Comparison of ENCODE assay signal across 15 cellular contexts in the genomic region with DNA sequence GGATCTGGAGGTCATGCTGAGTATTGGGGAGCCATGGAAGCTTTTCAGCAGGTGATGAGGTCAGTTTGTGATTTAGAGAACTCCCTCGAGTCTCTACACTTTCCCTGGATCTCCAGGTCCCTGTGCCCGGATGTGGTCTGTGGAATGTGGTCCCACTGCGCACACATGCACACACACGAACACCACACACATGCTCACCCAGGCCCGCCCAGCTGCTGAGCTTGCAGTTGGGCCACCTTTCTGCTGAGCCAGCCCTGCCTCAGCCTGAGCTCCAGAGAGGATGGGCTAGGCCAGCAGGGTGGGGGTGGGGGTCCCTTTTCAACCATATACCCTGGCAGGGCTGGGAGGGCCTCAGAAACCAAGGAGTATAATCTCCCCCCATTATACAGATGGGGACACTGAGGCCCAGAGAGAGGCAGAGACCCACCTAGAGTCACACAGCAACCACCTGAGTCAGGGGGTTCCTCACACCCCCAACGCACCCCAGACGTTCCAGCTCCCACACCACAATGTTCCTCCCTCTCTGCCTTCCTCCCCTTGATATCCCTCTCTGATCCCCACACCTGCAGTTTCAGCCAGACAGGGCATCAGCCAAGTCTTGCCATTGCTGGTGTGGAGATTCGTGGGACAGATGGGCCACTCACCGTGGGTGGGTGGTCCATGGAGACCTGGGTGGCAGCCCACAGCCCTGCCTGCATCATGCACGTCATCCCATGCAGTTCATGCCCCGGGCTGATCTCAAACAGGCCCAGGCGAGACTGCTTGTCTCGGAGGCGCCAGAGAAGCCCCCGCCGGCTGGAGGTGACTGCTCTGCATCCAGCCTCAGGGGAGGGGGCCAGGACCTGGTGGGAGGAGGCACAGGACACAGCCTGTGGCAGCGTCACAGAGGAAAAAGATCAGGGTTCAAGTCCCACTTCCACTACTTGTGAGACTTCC. TPM values are rescaled to one million over a fixed set of nuclear protein-coding genes. Genes with fewer than 3 reads are reported as not detected.
A peak's percentile ranks its signal among the peaks of the same experiment; 100 is the strongest.
DNase-seq lines count a peak whose midpoint lies in the region; ATAC-seq and TF ChIP-seq lines count a peak whose summit lies in the region.
"Had no signal": no experiment of that assay in that cellular context is flagged by ENCODE, and none has a peak within 500 bp of the region (broad histone marks: within the 10 kb centered on the region; RNA-seq: fewer than 3 reads in every experiment).

No MANE protein-coding gene starts in this region.

- H4K20me1 ChIP-seq in GM23338 (replicated peaks; ENCODE audit: insufficient read depth): peaks cover 7% of the 10 kb centered on the region; the same call in 1 of the 2 replicates

- intact Hi-C loops in CD4-positive, alpha-beta memory T cell (cut with micrococcal nuclease): no loop called here
- intact Hi-C loops in naive thymus-derived CD4-positive, alpha-beta T cell (cut with micrococcal nuclease): no loop called here

- ATAC-seq in GM23338: no peak
- no peak for ATAC-seq in activated T-helper 17 cell treated with anti-CD3 and anti-CD28 coated beads, Interleukin-2, amount 50 U/mL, for 72 hours (replicated peaks)
- ATAC-seq in naive thymus-derived CD4-positive, alpha-beta T cell: no peak
- no peak for ATAC-seq in HG03025 (IDR thresholded peaks at IDR 0.05; ENCODE audit: low FRiP score, unreplicated experiment)

- peaks cover 51% of the 10 kb centered on the region for H3K4me1 ChIP-seq in CD4-positive, alpha-beta memory T cell (ENCODE audit: insufficient read depth, low read length)
- H3K4me1 ChIP-seq in GM23338 (ENCODE audit: insufficient read depth): peaks cover 27% of the 10 kb centered on the region
- H3K4me1 ChIP-seq in naive thymus-derived CD4-positive, alpha-beta T cell (ENCODE audit: control insufficient read depth in 2 of 2, insufficient read depth in 2 of 2, low read length in 2 of 2): peaks cover 20 to 30% of the 10 kb centered on the region in 2 donors

- no peaks in the 10 kb centered on the region for H3K79me2 ChIP-seq in GM23338 (replicated peaks; ENCODE audit: insufficient read depth)

- H3K27ac Mint-ChIP-seq in CD4-positive, alpha-beta memory T cell: peak overlapping the region in 4 of 7 donors; percentile 37 to 91 (median 70)
- no peak overlapping the region for H3K27ac Mint-ChIP-seq in GM23338
- H3K27ac Mint-ChIP-seq in activated T-helper 17 cell treated with anti-CD3 and anti-CD28 coated beads, Interleukin-2, amount 50 U/mL, for 72 hours: no peak overlapping the region
- peak overlapping the region; percentile 4 to 86 (median 63) for H3K27ac Mint-ChIP-seq in naive thymus-derived CD4-positive, alpha-beta T cell
- no peak overlapping the region for H3K27ac Mint-ChIP-seq in HFFc6

- CTCF ChIA-PET in CD4-positive, alpha-beta memory T cell (lab: Charles Lee; ENCODE audit: partially characterized antibody): interaction anchor here (0.5 to 2.2 kb wide), 12 partner anchors 8 to 325 kb away, joined by 3 to 11 read pairs (median 3); partner anchors contain the start of gene TOR2A
- CTCF ChIA-PET in naive thymus-derived CD4-positive, alpha-beta T cell (lab: Charles Lee): interaction anchor here (0.6 to 1.0 kb wide), 6 partner anchors 8 to 187 kb away, joined by 3 to 5 read pairs (median 3); no protein-coding TSS in a partner anchor

- H3K9me2 ChIP-seq in GM23338 (ENCODE audit: insufficient read depth): no peaks in the 10 kb centered on the region
- H3K9me2 ChIP-seq: SK-N-SH had no signal

- H3K4me3 Mint-ChIP-seq in CD4-positive, alpha-beta memory T cell: peak overlapping the region; percentile 43 to 78 (median 60)
- peak overlapping the region; percentile 91 for H3K4me3 Mint-ChIP-seq in GM23338
- H3K4me3 Mint-ChIP-seq in activated T-helper 17 cell treated with anti-CD3 and anti-CD28 coated beads, Interleukin-2, amount 50 U/mL, for 72 hours: peak overlapping the region; percentile 70
- peak overlapping the region; percentile 52 to 85 (median 76) for H3K4me3 Mint-ChIP-seq in naive thymus-derived CD4-positive, alpha-beta T cell
- H3K4me3 Mint-ChIP-seq in HFFc6: no peak overlapping the region; the same call in 1 of the 2 replicates

- H3K27me3 Mint-ChIP-seq in CD4-positive, alpha-beta memory T cell: peaks cover 2 to 3% of the 10 kb centered on the region in 2 donors
- peaks cover 33% of the 10 kb centered on the region for H3K27me3 Mint-ChIP-seq in GM23338 (ENCODE audit: insufficient read depth, low read depth, poor library complexity)
- H3K27me3 Mint-ChIP-seq in activated T-helper 17 cell treated with anti-CD3 and anti-CD28 coated beads, Interleukin-2, amount 50 U/mL, for 72 hours: no peaks in the 10 kb centered on the region
- H3K27me3 Mint-ChIP-seq in naive thymus-derived CD4-positive, alpha-beta T cell: peaks cover 0 to 32% (median 0%) of the 10 kb centered on the region in 5 donors
- H3K27me3 Mint-ChIP-seq in HFFc6 (ENCODE audit: insufficient read depth): peaks cover 4% of the 10 kb centered on the region

- no peak for DNase-seq in CD4-positive, alpha-beta memory T cell
- no peak for DNase-seq in GM23338 (ENCODE audit: low spot score)
- DNase-seq in naive thymus-derived CD4-positive, alpha-beta T cell: no peak
- DNase-seq in stimulated activated CD8-positive, alpha-beta memory T cell treated with anti-CD3 and anti-CD28 coated beads, Interleukin-4, amount 100 ng/mL, for 48 hours: no peak
- no peak for DNase-seq in HFFc6
- DNase-seq: cerebellar nuclear complex, HCEC 1CT, heart left ventricle, left ventricle myocardium inferior, SK-N-SH, small intestine had no signal

- H3K4me3 ChIP-seq in CD4-positive, alpha-beta memory T cell (ENCODE audit: low read length in 2 of 2): no peak overlapping the region
- H3K4me3 ChIP-seq in GM23338: peak overlapping the region; percentile 70
- H3K4me3 ChIP-seq in naive thymus-derived CD4-positive, alpha-beta T cell (ENCODE audit: low read length): no peak overlapping the region

- TF ChIP-seq CTCF in GM23338 (conservative IDR thresholded peaks at IDR 0.05; ENCODE audit: low read depth in 2 of 2): no peak
- no peak for TF ChIP-seq CTCF in HFFc6 (IDR thresholded peaks at IDR 0.05)

- H3F3A ChIP-seq in GM23338 (replicated peaks; ENCODE audit: low read depth): peaks cover 16% of the 10 kb centered on the region

- H3K36me3 ChIP-seq in CD4-positive, alpha-beta memory T cell (ENCODE audit: insufficient read depth, low read length): no peaks in the 10 kb centered on the region
- no peaks in the 10 kb centered on the region for H3K36me3 ChIP-seq in GM23338 (ENCODE audit: insufficient read depth)
- no peaks in the 10 kb centered on the region for H3K36me3 ChIP-seq in naive thymus-derived CD4-positive, alpha-beta T cell (ENCODE audit: control insufficient read depth in 2 of 3, insufficient read depth in 3 of 3, low read length in 3 of 3)
- H3K36me3 ChIP-seq: left ventricle myocardium inferior, suprapubic skin had no signal

- H3K36me3 Mint-ChIP-seq in CD4-positive, alpha-beta memory T cell: peaks cover 0 to 4% of the 10 kb centered on the region in 2 donors
- H3K36me3 Mint-ChIP-seq in GM23338 (ENCODE audit: low read depth) (peaks cover 9% of the 10 kb centered on the region), HFFc6 (ENCODE audit: low read depth) (peaks cover 10% of the 10 kb centered on the region)
- H3K36me3 Mint-ChIP-seq in activated T-helper 17 cell treated with anti-CD3 and anti-CD28 coated beads, Interleukin-2, amount 50 U/mL, for 72 hours (ENCODE audit: low read depth): peaks cover 11% of the 10 kb centered on the region
- H3K36me3 Mint-ChIP-seq in naive thymus-derived CD4-positive, alpha-beta T cell: peaks cover 0 to 5% (median 0%) of the 10 kb centered on the region in 5 donors

- no peak overlapping the region for H3K27ac ChIP-seq in CD4-positive, alpha-beta memory T cell (ENCODE audit: low read depth, low read length)
- H3K27ac ChIP-seq in GM23338 (ENCODE audit: low read depth): no peak overlapping the region
- H3K27ac ChIP-seq in naive thymus-derived CD4-positive, alpha-beta T cell (ENCODE audit: low read depth, low read length): no peak overlapping the region
- H3K27ac ChIP-seq: epithelial cell of prostate, heart left ventricle, left ventricle myocardium inferior, suprapubic skin had no signal

- peak overlapping the region; percentile 92 for H3K4me2 ChIP-seq in GM23338

- H2AFZ ChIP-seq in GM23338: no peak overlapping the region

- H3K27me3 ChIP-seq in CD4-positive, alpha-beta memory T cell (ENCODE audit: insufficient read depth, low read length): no peaks in the 10 kb centered on the region
- H3K27me3 ChIP-seq in GM23338 (ENCODE audit: insufficient read depth): peaks cover 11% of the 10 kb centered on the region
- H3K27me3 ChIP-seq in naive thymus-derived CD4-positive, alpha-beta T cell (ENCODE audit: control insufficient read depth in 2 of 2, insufficient read depth in 2 of 2, low read length in 2 of 2): no peaks in the 10 kb centered on the region

- H3K9me3 Mint-ChIP-seq in CD4-positive, alpha-beta memory T cell: peaks cover 0 to 8% (median 0%) of the 10 kb centered on the region in 8 donors
- H3K9me3 Mint-ChIP-seq in GM23338 (no peaks in the 10 kb centered on the region), HFFc6 (no peaks in the 10 kb centered on the region)
- no peaks in the 10 kb centered on the region for H3K9me3 Mint-ChIP-seq in activated T-helper 17 cell treated with anti-CD3 and anti-CD28 coated beads, Interleukin-2, amount 50 U/mL, for 72 hours
- H3K9me3 Mint-ChIP-seq in naive thymus-derived CD4-positive, alpha-beta T cell: peaks cover 0 to 35% (median 0%) of the 10 kb centered on the region in 11 donors

- no peaks in the 10 kb centered on the region for H3K9me3 ChIP-seq in CD4-positive, alpha-beta memory T cell (ENCODE audit: control insufficient read depth in 1 of 2, low read length in 2 of 2)
- no peaks in the 10 kb centered on the region for H3K9me3 ChIP-seq in naive thymus-derived CD4-positive, alpha-beta T cell (ENCODE audit: control insufficient read depth in 2 of 3, low read length in 3 of 3)
- H3K9me3 ChIP-seq: heart left ventricle, left ventricle myocardium inferior, SK-N-SH, suprapubic skin had no signal

- POLR2A ChIA-PET in CD4-positive, alpha-beta memory T cell (lab: Charles Lee; ENCODE audit: partially characterized antibody): interaction anchor here (0.7 to 2.2 kb wide), 13 partner anchors 8 to 478 kb away, joined by 3 to 12 read pairs (median 3); partner anchors contain the start of genes DPM2, LRSAM1, PTRH1 and RPL12
- POLR2A ChIA-PET in naive thymus-derived CD4-positive, alpha-beta T cell (lab: Charles Lee): interaction anchor here (0.7 to 3.1 kb wide), 10 partner anchors 9 to 138 kb away, joined by 3 to 14 read pairs (median 4); partner anchors contain the start of genes DPM2, EEIG1 and NAIF1

- H3K4me1 Mint-ChIP-seq in CD4-positive, alpha-beta memory T cell: peaks cover 16 to 38% (median 28%) of the 10 kb centered on the region in 4 donors
- peaks cover 29% of the 10 kb centered on the region for H3K4me1 Mint-ChIP-seq in GM23338
- H3K4me1 Mint-ChIP-seq in activated T-helper 17 cell treated with anti-CD3 and anti-CD28 coated beads, Interleukin-2, amount 50 U/mL, for 72 hours: peaks cover 17% of the 10 kb centered on the region
- H3K4me1 Mint-ChIP-seq in naive thymus-derived CD4-positive, alpha-beta T cell: peaks cover 10 to 37% (median 35%) of the 10 kb centered on the region in 7 donors
- peaks cover 46% of the 10 kb centered on the region for H3K4me1 Mint-ChIP-seq in HFFc6 (ENCODE audit: low read depth)

RNA-seq across cellular contexts. Expression of gene PIP5KL1, which starts 1.3 kb away (rescaled TPM):
- 1 to 10 TPM in 1 of 2 experiments, under 1 TPM in 1; 0.72 to 1.8 TPM for total RNA-seq in CD4-positive, alpha-beta memory T cell
- under 1 TPM; 0.26 to 0.79 TPM for polyA plus RNA-seq in CD4-positive, alpha-beta memory T cell
- 7.5 and 13.4 TPM in 2 replicates for total RNA-seq in GM23338 (2014; rRNA removed; shearing (Covaris generic))
- polyA plus RNA-seq in GM23338 (2016; fragmentation: Nextera tagmentation; extraction: Ambion mirVana): 19.5 and 25.1 TPM in 2 replicates
- total RNA-seq in activated T-helper 17 cell treated with anti-CD3 and anti-CD28 coated beads, Interleukin-2, amount 50 U/mL, for 72 hours: 1 to 10 TPM; 2.6 to 3.7 TPM
- total RNA-seq in naive thymus-derived CD4-positive, alpha-beta T cell: 1 to 10 TPM; 1.4 to 2.9 (median 2.1) TPM
- under 1 TPM in 1 of 2 donors, not detected in 1; 0.17 TPM for polyA plus RNA-seq in naive thymus-derived CD4-positive, alpha-beta T cell
- total RNA-seq in HFFc6 (2021; fragmentation: NEBNext Ultra II Directional; extraction: Animal tissue kit (Norgen Biotek cat#: 25700)): 1 to 10 TPM; 1.7 to 3.1 (median 2.1) TPM

RNA-seq across cellular contexts. Expression of gene DPM2, which starts 8.3 kb away (rescaled TPM):
- 10 to 100 TPM; 37.0 to 39.7 TPM for total RNA-seq in CD4-positive, alpha-beta memory T cell
- 10 to 100 TPM; 41.0 to 43.1 TPM for polyA plus RNA-seq in CD4-positive, alpha-beta memory T cell
- 29.0 and 36.6 TPM in 2 replicates for total RNA-seq in GM23338 (2014; rRNA removed; shearing (Covaris generic))
- polyA plus RNA-seq in GM23338 (2016; fragmentation: Nextera tagmentation; extraction: Ambion mirVana): 92.2 and 92.4 TPM in 2 replicates
- 10 to 100 TPM; 29.4 to 54.5 TPM for total RNA-seq in activated T-helper 17 cell treated with anti-CD3 and anti-CD28 coated beads, Interleukin-2, amount 50 U/mL, for 72 hours
- 10 to 100 TPM; 29.1 to 84.4 (median 56.8) TPM for total RNA-seq in naive thymus-derived CD4-positive, alpha-beta T cell
- polyA plus RNA-seq in naive thymus-derived CD4-positive, alpha-beta T cell: 10 to 100 TPM; 29.3 to 39.5 TPM
- total RNA-seq in HFFc6 (2021; fragmentation: NEBNext Ultra II Directional; extraction: Animal tissue kit (Norgen Biotek cat#: 25700)): 10 to 100 TPM; 42.5 to 49.6 (median 47.1) TPM

RNA-seq across cellular contexts. Expression of gene ST6GALNAC4, which starts 12.5 kb away (rescaled TPM):
- total RNA-seq in CD4-positive, alpha-beta memory T cell: 10 to 100 TPM; 35.7 to 38.1 TPM
- 10 to 100 TPM; 10.2 to 18.5 TPM for polyA plus RNA-seq in CD4-positive, alpha-beta memory T cell
- 35.3 and 39.1 TPM in 2 replicates for total RNA-seq in GM23338 (2014; rRNA removed; shearing (Covaris generic))
- 7.9 and 8.1 TPM in 2 replicates for polyA plus RNA-seq in GM23338 (2016; fragmentation: Nextera tagmentation; extraction: Ambion mirVana)
- 10 to 100 TPM; 19.6 to 19.8 TPM for total RNA-seq in activated T-helper 17 cell treated with anti-CD3 and anti-CD28 coated beads, Interleukin-2, amount 50 U/mL, for 72 hours
- total RNA-seq in naive thymus-derived CD4-positive, alpha-beta T cell: 10 to 100 TPM; 28.0 to 51.0 (median 36.1) TPM
- 10 to 100 TPM; 20.0 to 21.7 TPM for polyA plus RNA-seq in naive thymus-derived CD4-positive, alpha-beta T cell
- 10 to 100 TPM; 22.9 to 33.4 (median 27.7) TPM for total RNA-seq in HFFc6 (2021; fragmentation: NEBNext Ultra II Directional; extraction: Animal tissue kit (Norgen Biotek cat#: 25700))

RNA-seq across cellular contexts. Expression of gene ST6GALNAC6, which starts 29.9 kb away (rescaled TPM):
- 100 to 1,000 TPM; 125 to 127 TPM for total RNA-seq in CD4-positive, alpha-beta memory T cell
- 10 to 100 TPM; 45.2 to 45.6 TPM for polyA plus RNA-seq in CD4-positive, alpha-beta memory T cell
- total RNA-seq in GM23338 (2014; rRNA removed; shearing (Covaris generic)): 39.2 and 46.3 TPM in 2 replicates
- polyA plus RNA-seq in GM23338 (2016; fragmentation: Nextera tagmentation; extraction: Ambion mirVana): 20.7 and 21.5 TPM in 2 replicates
- total RNA-seq in activated T-helper 17 cell treated with anti-CD3 and anti-CD28 coated beads, Interleukin-2, amount 50 U/mL, for 72 hours: 100 to 1,000 TPM in 1 of 2 donors, 10 to 100 TPM in 1; 61.7 to 124 TPM
- 100 to 1,000 TPM in 3 of 5 experiments, 10 to 100 TPM in 2; 63.0 to 125 (median 107) TPM for total RNA-seq in naive thymus-derived CD4-positive, alpha-beta T cell
- polyA plus RNA-seq in naive thymus-derived CD4-positive, alpha-beta T cell: 10 to 100 TPM; 28.3 to 34.5 TPM
- 10 to 100 TPM; 29.3 to 40.6 (median 34.2) TPM for total RNA-seq in HFFc6 (2021; fragmentation: NEBNext Ultra II Directional; extraction: Animal tissue kit (Norgen Biotek cat#: 25700))

RNA-seq across cellular contexts. Expression of gene EEIG1, which starts 51.5 kb away (rescaled TPM):
- total RNA-seq in CD4-positive, alpha-beta memory T cell: 100 to 1,000 TPM; 516 to 550 TPM
- polyA plus RNA-seq in CD4-positive, alpha-beta memory T cell: 100 to 1,000 TPM in 1 of 2 donors, 10 to 100 TPM in 1; 95.4 to 205 TPM
- total RNA-seq in GM23338 (2014; rRNA removed; shearing (Covaris generic)): 21.5 and 22.4 TPM in 2 replicates
- polyA plus RNA-seq in GM23338 (2016; fragmentation: Nextera tagmentation; extraction: Ambion mirVana): 11.2 and 11.5 TPM in 2 replicates
- total RNA-seq in activated T-helper 17 cell treated with anti-CD3 and anti-CD28 coated beads, Interleukin-2, amount 50 U/mL, for 72 hours: 10 to 100 TPM; 29.6 to 37.8 TPM
- total RNA-seq in naive thymus-derived CD4-positive, alpha-beta T cell: 100 to 1,000 TPM; 252 to 664 (median 347) TPM
- 100 to 1,000 TPM; 124 to 297 TPM for polyA plus RNA-seq in naive thymus-derived CD4-positive, alpha-beta T cell
- total RNA-seq in HFFc6 (2021; fragmentation: NEBNext Ultra II Directional; extraction: Animal tissue kit (Norgen Biotek cat#: 25700)): 10 to 100 TPM; 26.7 to 35.4 (median 29.3) TPM

Comparison
In these comparisons a context has a peak if more than half of its experiments do, and no peak if none do; other contexts are left out.
1. H3K27ac Mint-ChIP-seq: peak in CD4-positive, alpha-beta memory T cell (4 of 7) and naive thymus-derived CD4-positive, alpha-beta T cell (9 of 9); none in GM23338 (single experiment), activated T-helper 17 cell treated with anti-CD3 and anti-CD28 coated beads, Interleukin-2, amount 50 U/mL, for 72 hours (single experiment) and HFFc6 (single experiment).